30 cellular contexts compared by ENCODE assay signal in the genomic region with DNA sequence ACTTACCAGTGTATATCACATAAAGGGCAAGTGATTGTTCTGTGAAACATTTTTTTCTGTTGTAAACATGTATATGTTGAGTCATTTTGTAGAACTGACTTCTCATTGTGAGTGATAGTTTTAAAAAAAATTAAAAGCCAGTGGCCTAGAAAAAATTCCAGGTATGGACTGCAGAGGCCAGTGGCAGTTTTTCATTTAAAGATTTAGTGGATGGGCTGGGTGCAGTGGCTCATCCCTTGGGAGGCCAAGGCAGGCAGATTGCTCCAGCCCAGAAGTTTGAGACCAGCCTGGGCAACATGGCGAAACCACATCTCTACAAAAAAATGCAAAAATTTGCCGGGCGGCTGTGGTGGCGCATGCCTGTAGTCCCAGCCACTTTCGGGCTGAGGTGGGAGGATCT.
DNase-seq lines count a peak whose midpoint lies in the region; ATAC-seq and TF ChIP-seq lines count a peak whose summit lies in the region.
"Had no signal": no experiment of that assay in that cellular context is flagged by ENCODE, and none has a peak within 500 bp of the region (broad histone marks: within the 10 kb centered on the region; RNA-seq: fewer than 3 reads in every experiment).

No MANE protein-coding gene starts in this region.

- H3K4me1 ChIP-seq in adipocyte (ENCODE audit: control insufficient read depth, insufficient read depth, low read length) (peaks cover 23% of the 10 kb centered on the region), foreskin keratinocyte (no peaks in the 10 kb centered on the region)
- H3K4me1 ChIP-seq: SJCRH30, uterus had no signal

- CTCF ChIA-PET in AG04450 (lab: Charles Lee): interaction anchor here (0.6 to 0.7 kb wide), 2 partner anchors 14 to 57 kb away, joined by 3 read pairs; no protein-coding TSS in a partner anchor

- H3K27ac ChIP-seq in AG04450 (ENCODE audit: low read depth, low read length): no peak overlapping the region
- no peak overlapping the region for H3K27ac ChIP-seq in foreskin keratinocyte
- H3K27ac ChIP-seq: brain microvascular endothelial cell, epithelial cell of prostate, KMS-11, left lung, neural progenitor cell, parathyroid adenoma, SJCRH30, skin epidermis, uterus, WERI-Rb-1 had no signal

- H3K27ac Mint-ChIP-seq in activated CD4-positive, alpha-beta T cell treated with anti-CD3 and anti-CD28 coated beads, Interleukin-2, amount 10 ng/mL, durations not matched to agents 24 days and 14 days: no peak overlapping the region

- peak; percentile 5; the same call in 1 of the 2 replicates for TF ChIP-seq CTCF in AG04450 (IDR thresholded peaks at IDR 0.05; ENCODE audit: low read depth, low read length)
- TF ChIP-seq CTCF in foreskin keratinocyte (conservative IDR thresholded peaks at IDR 0.05): peak; percentile 54

- no peak overlapping the region for H3K4me3 Mint-ChIP-seq in activated CD4-positive, alpha-beta T cell treated with anti-CD3 and anti-CD28 coated beads, Interleukin-2, amount 10 ng/mL, durations not matched to agents 24 days and 14 days
- H3K4me3 Mint-ChIP-seq: B cell; CD4-positive, alpha-beta memory T cell; neural progenitor cell; stimulated activated naive CD8-positive, alpha-beta T cell treated with anti-CD3 and anti-CD28 coated beads, Interleukin-15, amount 100 ng/mL, for 72 hours had no signal

- H3K4me3 ChIP-seq in AG04450 (ENCODE audit: low read depth, low read length) (no peak overlapping the region), adipocyte (ENCODE audit: low read length) (no peak overlapping the region)
- H3K4me3 ChIP-seq: GM12878, left lung, neural progenitor cell, SJCRH30, skin epidermis, uterus had no signal

- no peak for DNase-seq in AG04450 (ENCODE audit: low read depth, low spot score)
- DNase-seq in HCEC 1CT: peak; percentile 52
- DNase-seq in adipocyte (ENCODE audit: low read depth): peak; percentile 33
- DNase-seq in foreskin keratinocyte: peak; percentile 41 to 64
- DNase-seq in stimulated activated CD4-positive, alpha-beta T cell treated with anti-CD3 and anti-CD28 coated beads, Interleukin-2, amount 100 ng/mL, for 48 hours: no peak
- no peak for DNase-seq in activated CD4-positive, alpha-beta T cell treated with anti-CD3 and anti-CD28 coated beads, Interleukin-2, amount 10 ng/mL, durations not matched to agents 24 days and 14 days
- no peak for DNase-seq in hippocampal formation (lab: John Stamatoyannopoulos, UW)
- DNase-seq in AML-193 (lab: John Stamatoyannopoulos, UW): no peak
- DNase-seq: activated CD4-positive, alpha-beta T cell treated with anti-CD3 and anti-CD28 coated beads for 48 hours; activated T-cell treated with anti-CD3 and anti-CD28 coated beads, Interleukin-2, amount 50 U/mL, for 48 hours; amniotic stem cell; brain microvascular endothelial cell; CD4-positive, alpha-beta memory T cell; glutamatergic neuron; left lung; mesenchymal stem cell; NCI-H1417; NCI-H2081; retina; SJCRH30; stimulated activated naive CD8-positive, alpha-beta T cell treated with anti-CD3 and anti-CD28 coated beads, Interleukin-15, amount 100 ng/mL, for 72 hours; uterus; WERI-Rb-1 had no signal

- H3K9me3 ChIP-seq in AG04450 (ENCODE audit: control insufficient read depth, insufficient read depth, low read length) (no peaks in the 10 kb centered on the region; the same call in 1 of the 2 replicates), adipocyte (ENCODE audit: control insufficient read depth, low read length) (no peaks in the 10 kb centered on the region)
- H3K9me3 ChIP-seq: left lung, SJCRH30, uterus had no signal

- H3K36me3 Mint-ChIP-seq in activated CD4-positive, alpha-beta T cell treated with anti-CD3 and anti-CD28 coated beads, Interleukin-2, amount 10 ng/mL, durations not matched to agents 24 days and 14 days (ENCODE audit: low read depth): peaks cover 6% of the 10 kb centered on the region
- H3K36me3 Mint-ChIP-seq: CD4-positive, alpha-beta memory T cell; neural progenitor cell had no signal

- H3K27me3 Mint-ChIP-seq in activated CD4-positive, alpha-beta T cell treated with anti-CD3 and anti-CD28 coated beads, Interleukin-2, amount 10 ng/mL, durations not matched to agents 24 days and 14 days: no peaks in the 10 kb centered on the region
- H3K27me3 Mint-ChIP-seq: B cell; CD4-positive, alpha-beta memory T cell; stimulated activated naive CD8-positive, alpha-beta T cell treated with anti-CD3 and anti-CD28 coated beads, Interleukin-15, amount 100 ng/mL, for 72 hours had no signal

- ATAC-seq in foreskin keratinocyte: peak; percentile 31
- ATAC-seq: left lung had no signal

- intact Hi-C loops in activated CD4-positive, alpha-beta T cell treated with anti-CD3 and anti-CD28 coated beads, Interleukin-2, amount 10 ng/mL, durations not matched to agents 24 days and 14 days (cut with micrococcal nuclease): no loop called here

- H3K27me3 ChIP-seq in AG04450 (ENCODE audit: control insufficient read depth, insufficient read depth, low read length) (no peaks in the 10 kb centered on the region), adipocyte (replicated peaks; ENCODE audit: control insufficient read depth, insufficient read depth, low read length) (no peaks in the 10 kb centered on the region), foreskin keratinocyte (no peaks in the 10 kb centered on the region)
- H3K27me3 ChIP-seq: brain microvascular endothelial cell, left lung, neural progenitor cell, SJCRH30, uterus had no signal

- H3K9me3 Mint-ChIP-seq in activated CD4-positive, alpha-beta T cell treated with anti-CD3 and anti-CD28 coated beads, Interleukin-2, amount 10 ng/mL, durations not matched to agents 24 days and 14 days: peaks cover 4% of the 10 kb centered on the region
- H3K9me3 Mint-ChIP-seq: stimulated activated naive CD8-positive, alpha-beta T cell treated with anti-CD3 and anti-CD28 coated beads, Interleukin-15, amount 100 ng/mL, for 72 hours had no signal

- peaks cover 11% of the 10 kb centered on the region for H3K4me1 Mint-ChIP-seq in activated CD4-positive, alpha-beta T cell treated with anti-CD3 and anti-CD28 coated beads, Interleukin-2, amount 10 ng/mL, durations not matched to agents 24 days and 14 days

- H3K9ac ChIP-seq in adipocyte (ENCODE audit: low read length): no peak overlapping the region
- H3K9ac ChIP-seq: KMS-11, neural progenitor cell, parathyroid adenoma had no signal

- H3K36me3 ChIP-seq in adipocyte (ENCODE audit: control insufficient read depth, insufficient read depth, low read length, severe bottlenecking): no peaks in the 10 kb centered on the region
- H3K36me3 ChIP-seq: brain microvascular endothelial cell, left lung, neural progenitor cell, SJCRH30, uterus, WERI-Rb-1 had no signal

- POLR2A ChIA-PET in AG04450 (lab: Yijun Ruan, JAX): no interaction called here

Comparison
In these comparisons a context has a peak if more than half of its experiments do, and no peak if none do; other contexts are left out.
1. DNase-seq: peak in HCEC 1CT (single experiment), adipocyte (single experiment) and foreskin keratinocyte (2 of 2); none in AG04450 (single experiment), stimulated activated CD4-positive, alpha-beta T cell treated with anti-CD3 and anti-CD28 coated beads, Interleukin-2, amount 100 ng/mL, for 48 hours (0 of 2), activated CD4-positive, alpha-beta T cell treated with anti-CD3 and anti-CD28 coated beads, Interleukin-2, amount 10 ng/mL, durations not matched to agents 24 days and 14 days (single experiment), hippocampal formation (0 of 2) and AML-193 (0 of 2).